9 cellular contexts compared by ENCODE assay signal in the genomic region with DNA sequence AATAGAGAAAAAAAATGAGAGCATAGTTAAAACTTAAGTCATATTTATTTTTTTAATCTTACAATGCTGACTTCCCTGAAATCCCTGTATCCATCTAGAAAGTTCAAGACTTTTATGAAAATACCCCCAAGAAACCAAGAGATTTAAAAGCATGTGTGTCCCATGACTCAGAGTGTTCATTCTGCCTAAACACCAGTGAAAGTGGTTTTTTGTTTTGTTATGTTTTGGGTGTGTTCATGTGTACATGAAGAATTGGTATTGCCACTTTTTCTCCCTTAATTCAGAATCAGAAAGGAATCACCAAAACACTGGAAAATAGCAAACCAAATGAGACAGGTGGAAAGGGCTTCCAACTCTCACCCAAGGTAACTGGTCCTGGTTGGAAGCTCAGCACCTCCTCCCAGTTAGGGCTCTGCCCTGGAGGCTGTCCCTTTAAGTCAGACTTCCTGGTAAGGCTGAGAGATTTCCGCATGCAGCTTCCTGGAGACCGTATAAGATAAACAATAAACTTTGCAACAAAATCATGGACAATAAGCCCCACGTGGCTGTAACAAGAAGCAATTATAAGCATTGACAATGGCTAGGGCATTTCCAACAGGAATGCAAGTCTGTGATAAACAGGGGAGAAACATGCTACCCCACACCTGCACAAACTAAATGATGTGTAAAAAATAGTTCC.
DNase-seq lines count a peak whose midpoint lies in the region; ATAC-seq and TF ChIP-seq lines count a peak whose summit lies in the region.
"Had no signal": no experiment of that assay in that cellular context is flagged by ENCODE, and none has a peak within 500 bp of the region (broad histone marks: within the 10 kb centered on the region; RNA-seq: fewer than 3 reads in every experiment).

No MANE protein-coding gene starts in this region.

- no peaks in the 10 kb centered on the region for H3K36me3 ChIP-seq in RWPE2 (ENCODE audit: low read depth)
- no peaks in the 10 kb centered on the region for H3K36me3 ChIP-seq in naive thymus-derived CD4-positive, alpha-beta T cell (ENCODE audit: control insufficient read depth in 2 of 3, insufficient read depth in 3 of 3, low read length in 3 of 3)
- H3K36me3 ChIP-seq: neutrophil had no signal

- ATAC-seq in RWPE2 (ENCODE audit: low read depth): peak; percentile 83
- peak; percentile 89 for ATAC-seq in naive thymus-derived CD4-positive, alpha-beta T cell
- ATAC-seq in GM19452 (IDR thresholded peaks at IDR 0.05; ENCODE audit: unreplicated experiment): no peak
- no peak for ATAC-seq in HG02938 (IDR thresholded peaks at IDR 0.05; ENCODE audit: unreplicated experiment)
- no peak for ATAC-seq in GM21423 (IDR thresholded peaks at IDR 0.05; ENCODE audit: unreplicated experiment)
- ATAC-seq in HG03025 (IDR thresholded peaks at IDR 0.05; ENCODE audit: low FRiP score, unreplicated experiment): no peak

- no peaks in the 10 kb centered on the region for H3K9me3 ChIP-seq in RWPE2 (ENCODE audit: severe bottlenecking)
- H3K9me3 ChIP-seq in naive thymus-derived CD4-positive, alpha-beta T cell (ENCODE audit: control insufficient read depth in 2 of 3, low read length in 3 of 3): no peaks in the 10 kb centered on the region
- H3K9me3 ChIP-seq: neutrophil had no signal

- H3K4me3 Mint-ChIP-seq in naive thymus-derived CD4-positive, alpha-beta T cell: peak overlapping the region; percentile 52 to 82 (median 76)

- POLR2A ChIA-PET in naive thymus-derived CD4-positive, alpha-beta T cell (lab: Charles Lee): interaction anchor here (0.6 to 7.1 kb wide), 9 partner anchors 7 to 213 kb away, joined by 3 to 83 read pairs (median 4); a partner anchor contains a TSS

- DNase-seq in ELR (ENCODE audit: low read depth) (peak; percentile 67), RWPE2 (ENCODE audit: low spot score) (no peak), dermis microvascular lymphatic vessel endothelial cell (ENCODE audit: low read depth in 2 of 2) (peak; percentile 97 to 99)
- peak; percentile 21 to 85 (median 78) for DNase-seq in naive thymus-derived CD4-positive, alpha-beta T cell

- H3K4me3 ChIP-seq in RWPE2 (ENCODE audit: severe bottlenecking): no peak overlapping the region
- peak overlapping the region; percentile 10 for H3K4me3 ChIP-seq in naive thymus-derived CD4-positive, alpha-beta T cell (ENCODE audit: low read length)

- peaks cover 0 to 5% (median 0%) of the 10 kb centered on the region in 11 donors for H3K9me3 Mint-ChIP-seq in naive thymus-derived CD4-positive, alpha-beta T cell

- peak overlapping the region; percentile 86 to 100 (median 99) for H3K27ac Mint-ChIP-seq in naive thymus-derived CD4-positive, alpha-beta T cell

- CTCF ChIA-PET in naive thymus-derived CD4-positive, alpha-beta T cell (lab: Charles Lee): interaction anchor here (0.7 to 0.9 kb wide), 2 partner anchors 23 to 65 kb away, joined by 3 read pairs; no protein-coding TSS in a partner anchor

- peaks cover 50 to 93% (median 84%) of the 10 kb centered on the region in 7 donors for H3K4me1 Mint-ChIP-seq in naive thymus-derived CD4-positive, alpha-beta T cell

- no peaks in the 10 kb centered on the region for H3K27me3 ChIP-seq in RWPE2 (ENCODE audit: insufficient read depth, poor library complexity, severe bottlenecking)
- no peaks in the 10 kb centered on the region for H3K27me3 ChIP-seq in naive thymus-derived CD4-positive, alpha-beta T cell (ENCODE audit: control insufficient read depth in 2 of 2, insufficient read depth in 2 of 2, low read length in 2 of 2)
- H3K27me3 ChIP-seq: neutrophil had no signal

- no peaks in the 10 kb centered on the region for H3K27me3 Mint-ChIP-seq in naive thymus-derived CD4-positive, alpha-beta T cell

- peak overlapping the region; percentile 24 for H3K27ac ChIP-seq in RWPE2 (ENCODE audit: poor library complexity, severe bottlenecking)
- peak overlapping the region; percentile 82 for H3K27ac ChIP-seq in naive thymus-derived CD4-positive, alpha-beta T cell (ENCODE audit: low read depth, low read length)
- H3K27ac ChIP-seq: neutrophil had no signal

- no peaks in the 10 kb centered on the region for H3K36me3 Mint-ChIP-seq in naive thymus-derived CD4-positive, alpha-beta T cell

- H3K4me1 ChIP-seq in RWPE2 (ENCODE audit: insufficient read depth, poor library complexity, severe bottlenecking): peaks cover 11% of the 10 kb centered on the region
- peaks cover 61 to 77% of the 10 kb centered on the region in 2 donors for H3K4me1 ChIP-seq in naive thymus-derived CD4-positive, alpha-beta T cell (ENCODE audit: control insufficient read depth in 2 of 2, insufficient read depth in 2 of 2, low read length in 2 of 2)

- intact Hi-C loops in naive thymus-derived CD4-positive, alpha-beta T cell (cut with micrococcal nuclease): loop anchor here (1.0 to 10.0 kb wide), 3 partner anchors 7 to 329 kb away; no protein-coding TSS in a partner anchor

- TF ChIP-seq CTCF in RWPE2 (IDR thresholded peaks at IDR 0.05; ENCODE audit: poor library complexity, severe bottlenecking): no peak

Comparison
In these comparisons a context has a peak if more than half of its experiments do, and no peak if none do; other contexts are left out.
1. ATAC-seq: peak in RWPE2 (single experiment) and naive thymus-derived CD4-positive, alpha-beta T cell (single experiment); none in GM19452 (single experiment), HG02938 (single experiment), GM21423 (single experiment) and HG03025 (single experiment).